Comparison of ENCODE assay signal across 35 cellular contexts in the genomic region with DNA sequence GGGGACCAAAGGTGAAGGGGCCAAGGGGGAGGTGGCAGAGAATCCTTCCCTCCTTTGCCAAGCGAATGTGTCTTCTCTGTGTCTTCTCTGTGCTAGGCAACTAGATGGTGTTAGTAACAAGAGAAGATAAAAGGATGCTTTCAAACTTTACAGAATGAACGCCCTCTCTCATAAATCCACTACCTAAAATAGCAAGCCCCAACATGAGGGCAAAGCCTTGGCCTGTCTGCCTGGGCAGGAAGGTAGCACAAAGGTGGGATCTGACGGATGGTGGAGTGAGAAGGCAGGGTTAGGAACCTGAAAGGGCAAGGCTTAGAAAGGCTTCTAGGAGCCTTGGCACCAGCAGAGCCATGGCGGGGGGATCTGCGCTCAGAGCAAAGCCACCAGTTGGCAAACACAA. TPM values are rescaled to one million over a fixed set of nuclear protein-coding genes. Genes with fewer than 3 reads are reported as not detected.
"Had no signal": no experiment of that assay in that cellular context is flagged by ENCODE, and none has a peak within 500 bp of the region (broad histone marks: within the 10 kb centered on the region; RNA-seq: fewer than 3 reads in every experiment).

No MANE protein-coding gene starts in this region.

- H3K9me3 Mint-ChIP-seq: activated CD4-positive, alpha-beta T cell treated with anti-CD3 and anti-CD28 coated beads, Interleukin-2, amount 10 ng/mL, durations not matched to agents 24 days and 14 days; activated naive CD4-positive, alpha-beta T cell treated with anti-CD3 and anti-CD28 coated beads, Interleukin-2, amount 50 U/mL, for 72 hours; activated naive CD8-positive, alpha-beta T cell treated with anti-CD3 and anti-CD28 coated beads, Interleukin-2, amount 50 U/mL, for 24 hours; activated T-cell treated with anti-CD3 and anti-CD28 coated beads, Interleukin-2, amount 50 U/mL, for 24 hours; activated T-helper 1 cell treated with anti-CD3 and anti-CD28 coated beads, Interleukin-12 subunit alpha, Interleukin-12 subunit beta, Interleukin-2, Interleukin-4 antibody, amounts not matched to agents 30 ng/mL and 10 ng/mL and 1 ng/mL, durations not matched to agents 14 hours and 24 hours and 36 hours; brain had no signal

- H3K4me1 Mint-ChIP-seq: activated B cell treated with CpG ODN at 0.5 μM for 24 hours; activated CD4-positive, alpha-beta T cell treated with anti-CD3 and anti-CD28 coated beads, Interleukin-2, amount 10 ng/mL, durations not matched to agents 24 days and 14 days; activated CD8-positive, alpha-beta memory T cell treated with anti-CD3 and anti-CD28 coated beads, Interleukin-2, amount 10 ng/mL, durations not matched to agents 7 days and 5 days; activated naive CD8-positive, alpha-beta T cell treated with anti-CD3 and anti-CD28 coated beads, Interleukin-2, amount 50 U/mL, for 24 hours had no signal

- H3K27me3 Mint-ChIP-seq: activated B cell treated with CpG ODN at 0.5 μM for 24 hours had no signal

- ATAC-seq: activated CD8-positive, alpha-beta memory T cell treated with anti-CD3 and anti-CD28 coated beads, Interleukin-2, amount 10 ng/mL, durations not matched to agents 7 days and 5 days; activated naive CD4-positive, alpha-beta T cell treated with anti-CD3 and anti-CD28 coated beads, Interleukin-2, amount 50 U/mL, for 72 hours; activated naive CD8-positive, alpha-beta T cell treated with anti-CD3 and anti-CD28 coated beads, Interleukin-2, amount 50 U/mL, for 24 hours; Right ventricle myocardium inferior; T-cell had no signal

- FAIRE-seq: TTC549 had no signal

- H3K4me3 ChIP-seq: ascending aorta, cardiac muscle cell, MG63, SK-N-MC had no signal

- H3K36me3 Mint-ChIP-seq: activated CD8-positive, alpha-beta memory T cell treated with anti-CD3 and anti-CD28 coated beads, Interleukin-2, amount 10 ng/mL, durations not matched to agents 7 days and 5 days; activated naive CD4-positive, alpha-beta T cell treated with anti-CD3 and anti-CD28 coated beads, Interleukin-2, amount 50 U/mL, for 72 hours; brain; T-cell had no signal

- H3K4me1 ChIP-seq: ascending aorta had no signal

- H3K4me3 Mint-ChIP-seq: activated B cell treated with CpG ODN at 0.5 μM for 24 hours; activated CD4-positive, alpha-beta T cell treated with anti-CD3 and anti-CD28 coated beads, Interleukin-2, amount 10 ng/mL, durations not matched to agents 24 days and 14 days; activated CD8-positive, alpha-beta memory T cell treated with anti-CD3 and anti-CD28 coated beads, Interleukin-2, amount 10 ng/mL, durations not matched to agents 7 days and 5 days; activated naive CD8-positive, alpha-beta T cell treated with anti-CD3 and anti-CD28 coated beads, Interleukin-2, amount 50 U/mL, for 24 hours; activated T-cell treated with anti-CD3 and anti-CD28 coated beads, Interleukin-2, amount 50 U/mL, for 24 hours; activated T-helper 1 cell treated with anti-CD3 and anti-CD28 coated beads, Interleukin-12 subunit alpha, Interleukin-12 subunit beta, Interleukin-2, Interleukin-4 antibody, amounts not matched to agents 30 ng/mL and 10 ng/mL and 1 ng/mL, durations not matched to agents 14 hours and 24 hours and 36 hours; brain; T-cell had no signal

- H3K27ac ChIP-seq: ascending aorta, cardiac muscle cell, KMS-11, SK-N-MC had no signal

- H3K36me3 ChIP-seq: ascending aorta, cardiac muscle cell, MG63 had no signal

- H3K27ac Mint-ChIP-seq: activated B cell treated with CpG ODN at 0.5 μM for 24 hours; activated CD4-positive, alpha-beta T cell treated with anti-CD3 and anti-CD28 coated beads, Interleukin-2, amount 10 ng/mL, durations not matched to agents 24 days and 14 days; activated CD8-positive, alpha-beta memory T cell treated with anti-CD3 and anti-CD28 coated beads, Interleukin-2, amount 10 ng/mL, durations not matched to agents 7 days and 5 days; activated naive CD4-positive, alpha-beta T cell treated with anti-CD3 and anti-CD28 coated beads, Interleukin-2, amount 50 U/mL, for 72 hours; activated naive CD8-positive, alpha-beta T cell treated with anti-CD3 and anti-CD28 coated beads, Interleukin-2, amount 50 U/mL, for 24 hours; activated T-cell treated with anti-CD3 and anti-CD28 coated beads, Interleukin-2, amount 50 U/mL, for 24 hours; activated T-helper 1 cell treated with anti-CD3 and anti-CD28 coated beads, Interleukin-12 subunit alpha, Interleukin-12 subunit beta, Interleukin-2, Interleukin-4 antibody, amounts not matched to agents 30 ng/mL and 10 ng/mL and 1 ng/mL, durations not matched to agents 14 hours and 24 hours and 36 hours; brain; T-cell had no signal

- DNase-seq: activated B cell treated with CpG ODN at 0.5 μM for 24 hours; activated CD4-positive, alpha-beta T cell treated with anti-CD3 and anti-CD28 coated beads for 1 hour; activated CD4-positive, alpha-beta T cell treated with anti-CD3 and anti-CD28 coated beads, Interleukin-2, amount 10 ng/mL, durations not matched to agents 24 days and 14 days; activated CD4-positive, alpha-beta T cell treated with anti-CD3 and anti-CD28 coated beads, Interleukin-2, amount 50 U/mL, for 48 hours; activated CD8-positive, alpha-beta memory T cell treated with anti-CD3 and anti-CD28 coated beads, Interleukin-2, amount 10 ng/mL, durations not matched to agents 7 days and 5 days; activated effector memory CD4-positive, alpha-beta T cell treated with Interleukin-2 at 50 U/mL for 16 hours; activated naive CD4-positive, alpha-beta T cell treated with Interleukin-2 at 50 U/mL for 16 hours; activated naive CD8-positive, alpha-beta T cell treated with anti-CD3 and anti-CD28 coated beads, Interleukin-2, amount 50 U/mL, for 24 hours; activated T-cell treated with anti-CD3 and anti-CD28 coated beads, Interleukin-2, amount 50 U/mL, for 24 hours; amniotic stem cell; MG63; MV-4-11; NCI-H1092 treated with DMSO at 0.1 percent for 48 hours; NCI-H1417 treated with DMSO at 0.1 percent for 48 hours; NCI-H1694; NCI-H2029; NCI-H2107; NCI-H2171 treated with DMSO at 0.1 percent for 48 hours; NCI-H226; NCI-H526; NCI-H82; T-cell; T-helper 2 cell; T1000 had no signal

- H3K27me3 ChIP-seq: ascending aorta, cardiac muscle cell, MG63 had no signal

RNA-seq across cellular contexts. Expression of a gene that starts 13.6 kb away (rescaled TPM):
- total RNA-seq: activated B cell treated with CpG ODN at 0.5 μM for 24 hours; activated CD4-positive, alpha-beta T cell treated with anti-CD3 and anti-CD28 coated beads, Interleukin-2, amount 10 ng/mL, durations not matched to agents 24 days and 14 days; activated CD8-positive, alpha-beta memory T cell treated with anti-CD3 and anti-CD28 coated beads, Interleukin-2, amount 10 ng/mL, durations not matched to agents 7 days and 5 days; activated T-helper 1 cell treated with anti-CD3 and anti-CD28 coated beads, Interleukin-12 subunit alpha, Interleukin-12 subunit beta, Interleukin-2, Interleukin-4 antibody, amounts not matched to agents 30 ng/mL and 10 ng/mL and 1 ng/mL, durations not matched to agents 14 hours and 24 hours and 36 hours; ascending aorta; cardiac muscle cell; OCI-LY7; Right ventricle myocardium inferior; RPMI7951; T-cell had no signal
- polyA plus RNA-seq: cardiac muscle cell had no signal
